ENCODE assay signal across 1 cellular context in genomic region chr9:32884482-32884881, GRCh38.
TF ChIP-seq lines count a peak whose summit lies in the region.

No MANE protein-coding gene starts in this region.

TF ChIP-seq in K562, 482 proteins besides CTCF, POLR2A, EP300 and RAD21 (continued from another document and continues in another):
- TF ChIP-seq FOXM1 (IDR thresholded peaks at IDR 0.05; ENCODE audit: low read depth) (peak; percentile 69; the same call in 1 of the 2 replicates), FOXM1 (CRISPR knock-in tag; IDR thresholded peaks at IDR 0.05; ENCODE audit: low read depth) (no peak), E2F1 (CRISPR knock-in tag; IDR thresholded peaks at IDR 0.05) (no peak), RREB1 (CRISPR knock-in tag; IDR thresholded peaks at IDR 0.05) (no peak), ID3 (CRISPR knock-in tag; IDR thresholded peaks at IDR 0.05) (no peak), ID3 (tag; IDR thresholded peaks at IDR 0.05) (no peak), FOXO4 (CRISPR knock-in tag; IDR thresholded peaks at IDR 0.05) (no peak), MAFK (IDR thresholded peaks at IDR 0.05; ENCODE audit: low read length) (no peak), NFIC (IDR thresholded peaks at IDR 0.05) (0 out of 2 replicates have a peak, but pooled peaks have one; percentile 23), DPF2 (IDR thresholded peaks at IDR 0.05) (peak; percentile 84), ESRRA (IDR thresholded peaks at IDR 0.05; ENCODE audit: borderline replicate concordance, low read depth) (peak; percentile 29; the same call in 1 of the 2 replicates), MTA2 (IDR thresholded peaks at IDR 0.05; ENCODE audit: low read depth) (peak; percentile 78), CBFA2T2 (conservative IDR thresholded peaks at IDR 0.05) (peak; percentile 70), ZNF778 (CRISPR knock-in tag; IDR thresholded peaks at IDR 0.05) (no peak), CBFA2T3 (IDR thresholded peaks at IDR 0.05) (peak; percentile 87), SAFB2 (IDR thresholded peaks at IDR 0.05; ENCODE audit: borderline replicate concordance, low read depth, low read length, severe bottlenecking) (no peak), MYC (IDR thresholded peaks at IDR 0.05; ENCODE audit: low read depth, low read length) (peak; percentile 42; the same call in 1 of the 2 replicates), MYC (CRISPR knock-in tag; IDR thresholded peaks at IDR 0.05; ENCODE audit: borderline replicate concordance, low read depth) (no peak), MEF2A (IDR thresholded peaks at IDR 0.05; ENCODE audit: control insufficient read depth, low read depth, low read length) (no peak), TCF7 (IDR thresholded peaks at IDR 0.05; ENCODE audit: borderline replicate concordance) (peak; percentile 97), ADNP (tag; IDR thresholded peaks at IDR 0.05) (no peak), ZMIZ1 (IDR thresholded peaks at IDR 0.05; ENCODE audit: low read depth in 2 of 2, low read length in 2 of 2) (peak in 1 of 2 experiments; percentile 35; a peak in 1 of 4 replicates), TCF7L2 (IDR thresholded peaks at IDR 0.05; ENCODE audit: low read depth, low read length) (peak; percentile 72; the same call in 1 of the 2 replicates), FOSL1 (tag; conservative IDR thresholded peaks at IDR 0.05) (peak; percentile 60), ZNF766 (CRISPR knock-in tag; conservative IDR thresholded peaks at IDR 0.05) (0 out of 2 replicates have a peak, but pooled peaks have one; percentile 31), PBX2 (CRISPR knock-in tag; IDR thresholded peaks at IDR 0.05; ENCODE audit: low read depth) (no peak), PBX2 (tag; conservative IDR thresholded peaks at IDR 0.05; ENCODE audit: low read depth) (0 out of 2 replicates have a peak, but pooled peaks have one; percentile 11), PCBP2 (IDR thresholded peaks at IDR 0.05; ENCODE audit: low read depth, low read length, poor library complexity, severe bottlenecking) (no peak), ZNF518B (CRISPR knock-in tag; IDR thresholded peaks at IDR 0.05) (no peak), BHLHE40 (IDR thresholded peaks at IDR 0.05; ENCODE audit: low read length) (peak; percentile 41; the same call in 1 of the 2 replicates), CTBP1 (IDR thresholded peaks at IDR 0.05; ENCODE audit: borderline replicate concordance) (peak; percentile 37; the same call in 1 of the 2 replicates), SOX6 (IDR thresholded peaks at IDR 0.05) (peak; percentile 84), CEBPG (CRISPR knock-in tag; IDR thresholded peaks at IDR 0.05) (no peak), CEBPG (tag; conservative IDR thresholded peaks at IDR 0.05 in 1 of 2, IDR thresholded peaks at IDR 0.05 in 1 of 2) (no peak), HCFC1 (IDR thresholded peaks at IDR 0.05; ENCODE audit: low read depth, low read length) (no peak), GATA2 (CRISPR knock-in tag; IDR thresholded peaks at IDR 0.05) (peak; percentile 56), ARID1B (IDR thresholded peaks at IDR 0.05) (peak; percentile 93), CCNT2 (IDR thresholded peaks at IDR 0.05; ENCODE audit: borderline replicate concordance, extremely low read depth, insufficient read length, low read depth, low read length) (peak; percentile 56), EHMT2 (IDR thresholded peaks at IDR 0.05) (peak; percentile 57; the same call in 1 of the 2 replicates), STAT5A (IDR thresholded peaks at IDR 0.05; ENCODE audit: borderline replicate concordance, low read length) (peak; percentile 24; the same call in 1 of the 2 replicates), ATF7 (IDR thresholded peaks at IDR 0.05) (0 out of 2 replicates have a peak, but pooled peaks have one; percentile 30), RCOR1 (IDR thresholded peaks at IDR 0.05; ENCODE audit: borderline replicate concordance in 1 of 2, low read depth in 2 of 2, low read length in 2 of 2) (peak in 1 of 2 experiments; percentile 77; a peak in 2 of 4 replicates), XRCC3 (IDR thresholded peaks at IDR 0.05) (no peak), POLR2AphosphoS2 (IDR thresholded peaks at IDR 0.05; ENCODE audit: low read length) (no peak), PML (IDR thresholded peaks at IDR 0.05; ENCODE audit: low read length) (peak; percentile 67; the same call in 1 of the 2 replicates), ATF1 (CRISPR knock-in tag; IDR thresholded peaks at IDR 0.05) (no peak), ATF1 (tag; IDR thresholded peaks at IDR 0.05) (no peak), TEAD4 (IDR thresholded peaks at IDR 0.05; ENCODE audit: low read length) (peak; percentile 84), TEAD4 (CRISPR knock-in tag; IDR thresholded peaks at IDR 0.05; ENCODE audit: borderline replicate concordance) (no peak), DACH1 (IDR thresholded peaks at IDR 0.05; ENCODE audit: partially characterized antibody) (no peak)
